7 cellular contexts compared by ENCODE assay signal in genomic region chr1:44354840-44355581, GRCh38. TPM values are rescaled to one million over a fixed set of nuclear protein-coding genes. Genes with fewer than 3 reads are reported as not detected.
DNase-seq lines count a peak whose midpoint lies in the region; ATAC-seq and TF ChIP-seq lines count a peak whose summit lies in the region.

Gene ERI3 (minus strand): TSS chr1:44355257. CDS start chr1:44355026, 231 bp downstream.

- peaks cover 45% of the 10 kb centered on the region for H3K79me2 ChIP-seq in hepatocyte

- peak within 1 kb of the TSS; percentile 93 for H3K4me2 ChIP-seq in hepatocyte

- peak; percentile 99 to 100 for DNase-seq in NCI-H2081 (lab: John Stamatoyannopoulos, UW)
- peak; percentile 97 for DNase-seq in T1000 (lab: John Stamatoyannopoulos, UW)
- DNase-seq in astrocyte of the hippocampus (ENCODE audit: low read depth, low spot score): peak; percentile 99
- DNase-seq in hepatocyte (ENCODE audit: low spot score): peak; percentile 98
- peak; percentile 91 for DNase-seq in renal cortical epithelial cell (ENCODE audit: low read depth)

- H3K4me3 ChIP-seq in hepatocyte: peak within 1 kb of the TSS; percentile 47

- H3K9me3 ChIP-seq in hepatocyte (ENCODE audit: low read depth): no peaks in the 10 kb centered on the region

- H3K36me3 ChIP-seq in hepatocyte (replicated peaks; ENCODE audit: insufficient read depth, low read depth): no peaks in the 10 kb centered on the region

- no peaks in the 10 kb centered on the region for H3K27me3 ChIP-seq in hepatocyte

- H3K4me1 ChIP-seq in hepatocyte (ENCODE audit: insufficient read depth): peaks cover 16% of the 10 kb centered on the region

- ATAC-seq in GM18508 (IDR thresholded peaks at IDR 0.05; ENCODE audit: insufficient read depth, unreplicated experiment) (peak; percentile 92), HG03025 (IDR thresholded peaks at IDR 0.05; ENCODE audit: low FRiP score, unreplicated experiment) (peak; percentile 92)

- H3K27ac ChIP-seq in hepatocyte: peak within 1 kb of the TSS; percentile 29

- peaks cover 5% of the 10 kb centered on the region for H4K20me1 ChIP-seq in hepatocyte (ENCODE audit: insufficient read depth, poor library complexity, severe bottlenecking)

- H3K9me2 ChIP-seq in hepatocyte (replicated peaks; ENCODE audit: insufficient read depth): no peaks in the 10 kb centered on the region

- no peak for TF ChIP-seq CTCF in hepatocyte (IDR thresholded peaks at IDR 0.05; ENCODE audit: poor library complexity)

- 1% methylated on average over 32 of the region's 65 CpGs for WGBS in hepatocyte (ENCODE audit: low lambda C conversion rate, missing lambda C conversion rate)

- peak within 1 kb of the TSS; percentile 82 for H2AFZ ChIP-seq in hepatocyte

RNA-seq across cellular contexts. Expression of gene ERI3, which starts in this region (rescaled TPM):
- total RNA-seq in hepatocyte: 51.3 and 59.4 TPM in 2 replicates
- 93.2 and 104 TPM in 2 replicates for polyA plus RNA-seq in hepatocyte
- total RNA-seq in renal cortical epithelial cell: 52.6 and 67.7 TPM in 2 replicates

Comparison
In these comparisons a context has a peak if more than half of its experiments do, and no peak if none do; other contexts are left out.
1. Peak in every context shown above with its lines: DNase-seq, ATAC-seq, H3K4me3 ChIP-seq and H3K27ac ChIP-seq.